14 cellular contexts compared by ENCODE assay signal in the genomic region with DNA sequence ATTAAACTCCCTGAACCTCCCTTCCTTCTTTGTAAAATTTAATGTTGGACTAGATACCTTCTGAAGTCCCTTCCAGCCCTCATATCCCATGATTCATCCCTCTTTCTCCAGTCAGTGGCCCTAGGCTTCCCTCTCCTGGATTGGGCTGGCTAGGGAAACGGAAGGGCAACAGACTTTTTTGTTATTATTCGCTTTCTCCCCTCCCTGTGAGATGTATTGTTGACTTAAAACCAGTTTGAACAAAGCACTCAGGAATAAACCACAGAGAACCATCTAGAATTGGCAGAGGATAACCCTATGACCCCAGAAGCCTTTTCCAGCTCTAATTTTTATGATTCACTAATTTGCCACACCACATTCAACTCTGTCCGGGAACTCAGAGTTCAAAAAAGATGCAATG.
A peak's percentile ranks its signal among the peaks of the same experiment; 100 is the strongest.
DNase-seq lines count a peak whose midpoint lies in the region; ATAC-seq and TF ChIP-seq lines count a peak whose summit lies in the region.
"Had no signal": no experiment of that assay in that cellular context is flagged by ENCODE, and none has a peak within 500 bp of the region (broad histone marks: within the 10 kb centered on the region; RNA-seq: fewer than 3 reads in every experiment).

No MANE protein-coding gene starts in this region.

- ATAC-seq in RWPE2 (ENCODE audit: low read depth) = peak; percentile 75
- peak; percentile 69 for ATAC-seq in esophagus mucosa
- ATAC-seq: CD8-positive, alpha-beta T cell; left colon had no signal

- H3K9me3 ChIP-seq in RWPE2 (ENCODE audit: severe bottlenecking) (no peaks in the 10 kb centered on the region), osteoblast (ENCODE audit: low read depth, low read length) (no peaks in the 10 kb centered on the region), esophagus squamous epithelium (no peaks in the 10 kb centered on the region)
- H3K9me3 ChIP-seq: MG63 had no signal

- H3K36me3 ChIP-seq in RWPE2 (ENCODE audit: low read depth) (no peaks in the 10 kb centered on the region), osteoblast (ENCODE audit: insufficient read depth, low read length) (no peaks in the 10 kb centered on the region), esophagus squamous epithelium (no peaks in the 10 kb centered on the region)
- H3K36me3 ChIP-seq: MG63 had no signal

- H3K27ac ChIP-seq in RWPE2 (ENCODE audit: poor library complexity, severe bottlenecking) = peak overlapping the region; percentile 63
- H3K27ac ChIP-seq in osteoblast (ENCODE audit: low read depth, low read length) = peak overlapping the region; percentile 52
- H3K27ac ChIP-seq in esophagus squamous epithelium = peak overlapping the region in 2 of 4 donors; percentile 7 to 36

- intact Hi-C loops in esophagus squamous epithelium (cut with DNase I) = no loop called here

- no peak for TF ChIP-seq POLR2A in esophagus squamous epithelium (IDR thresholded peaks at IDR 0.05)

- H2AFZ ChIP-seq in osteoblast (ENCODE audit: low read length) = peak overlapping the region; percentile 9

- no peaks in the 10 kb centered on the region for H3K79me2 ChIP-seq in osteoblast (ENCODE audit: insufficient read depth, low read length)

- H4K20me1 ChIP-seq in osteoblast (ENCODE audit: insufficient read depth, low read length) = no peaks in the 10 kb centered on the region

- no peak overlapping the region for H3K4me3 ChIP-seq in RWPE2 (ENCODE audit: severe bottlenecking)
- H3K4me3 ChIP-seq in osteoblast (ENCODE audit: insufficient read depth, low read length) = no peak overlapping the region
- H3K4me3 ChIP-seq in esophagus squamous epithelium = no peak overlapping the region
- H3K4me3 ChIP-seq: MG63 had no signal

- TF ChIP-seq CTCF in RWPE2 (IDR thresholded peaks at IDR 0.05; ENCODE audit: poor library complexity, severe bottlenecking) (peak; percentile 70), osteoblast (IDR thresholded peaks at IDR 0.05; ENCODE audit: extremely low read depth, low read depth, low read length) (peak; percentile 67), esophagus squamous epithelium (IDR thresholded peaks at IDR 0.05) (peak in 2 of 6 experiments; percentile 16 to 32)

- peaks cover 34% of the 10 kb centered on the region for H3K4me1 ChIP-seq in RWPE2 (ENCODE audit: insufficient read depth, poor library complexity, severe bottlenecking)
- peaks cover 40% of the 10 kb centered on the region for H3K4me1 ChIP-seq in osteoblast (ENCODE audit: insufficient read depth, low read length)
- H3K4me1 ChIP-seq in esophagus squamous epithelium = peaks cover 0 to 28% (median 3%) of the 10 kb centered on the region in 3 donors

- DNase-seq in H4 (ENCODE audit: low spot score) = peak; percentile 92
- DNase-seq in RWPE2 (ENCODE audit: low spot score) = no peak
- DNase-seq in osteoblast (ENCODE audit: insufficient read length, low spot score, missing footprints) = peak; percentile 18
- DNase-seq in esophagus squamous epithelium (lab: John Stamatoyannopoulos, UW) = no peak
- no peak for DNase-seq in NK-92 treated with Interleukin-12 subunit alpha and Interleukin-12 subunit beta, amount 100 ng/mL, for 24 hours (lab: John Stamatoyannopoulos, UW)
- no peak for DNase-seq in medulla oblongata (ENCODE audit: extremely low spot score)
- DNase-seq: activated gamma-delta T cell; CD8-positive, alpha-beta T cell; endodermal cell; GF-D8; left colon; MG63; stimulated activated CD4-positive, alpha-beta T cell treated with anti-CD3 and anti-CD28 coated beads, Interleukin-1b, Interleukin-23, amount 100 ng/mL, for 48 hours had no signal

- 39 to 53% methylated on average over 3 of the region's 3 CpGs for WGBS in esophagus squamous epithelium, 2 donors

- no peaks in the 10 kb centered on the region for H3K27me3 ChIP-seq in RWPE2 (ENCODE audit: insufficient read depth, poor library complexity, severe bottlenecking)
- no peaks in the 10 kb centered on the region for H3K27me3 ChIP-seq in osteoblast (ENCODE audit: insufficient read depth, low read length)
- peaks cover 0 to 4% (median 0%) of the 10 kb centered on the region in 4 donors for H3K27me3 ChIP-seq in esophagus squamous epithelium
- H3K27me3 ChIP-seq: MG63 had no signal

- peak overlapping the region; percentile 7 for H3K4me2 ChIP-seq in osteoblast (ENCODE audit: insufficient read depth, low read length)

Comparison
In these comparisons a context has a peak if more than half of its experiments do, and no peak if none do; other contexts are left out.
1. DNase-seq: peak in H4 (single experiment) and osteoblast (single experiment); none in RWPE2 (single experiment), esophagus squamous epithelium (single experiment), NK-92 treated with Interleukin-12 subunit alpha and Interleukin-12 subunit beta, amount 100 ng/mL, for 24 hours (single experiment) and medulla oblongata (single experiment).